In genomic region chr6:144912474-144912873, GRCh38 we compare ENCODE assay signal across 11 cellular contexts.
DNase-seq lines count a peak whose midpoint lies in the region; ATAC-seq, FAIRE-seq and TF ChIP-seq lines count a peak whose summit lies in the region.
"Had no signal": no experiment of that assay in that cellular context is flagged by ENCODE, and none has a peak within 500 bp of the region (broad histone marks: within the 10 kb centered on the region; RNA-seq: fewer than 3 reads in every experiment).

No MANE protein-coding gene starts in this region.

- TF ChIP-seq POLR2A in endothelial cell of umbilical vein (IDR thresholded peaks at IDR 0.05; ENCODE audit: low read depth, low read length) (no peak), Peyer's patch (IDR thresholded peaks at IDR 0.05) (no peak)

- no peaks in the 10 kb centered on the region for H3K4me1 Mint-ChIP-seq in neural progenitor cell

- no peaks in the 10 kb centered on the region for H3K36me3 ChIP-seq in PC-3 (ENCODE audit: low read depth, low read length)
- no peaks in the 10 kb centered on the region for H3K36me3 ChIP-seq in endothelial cell of umbilical vein (ENCODE audit: control insufficient read depth in 2 of 2, extremely low read depth in 1 of 2, insufficient read depth in 2 of 2, low read length in 2 of 2)
- H3K36me3 ChIP-seq in neural progenitor cell = no peaks in the 10 kb centered on the region
- H3K36me3 ChIP-seq in Peyer's patch = no peaks in the 10 kb centered on the region

- H3F3A ChIP-seq in PC-3 (ENCODE audit: low read length, unreplicated experiment) = no peaks in the 10 kb centered on the region
- no peaks in the 10 kb centered on the region for H3F3A ChIP-seq in neural progenitor cell (ENCODE audit: low read depth)

- intact Hi-C loops in PC-3 (cut with micrococcal nuclease) (no loop called here), endothelial cell of umbilical vein (cut with micrococcal nuclease) (no loop called here)

- no peaks in the 10 kb centered on the region for H3K9me2 ChIP-seq in PC-3 (replicated peaks; ENCODE audit: low read length)

- peak; percentile 89 for DNase-seq in EH (ENCODE audit: low read depth)
- DNase-seq in PC-3 = peak; percentile 71
- DNase-seq in endothelial cell of umbilical vein (ENCODE audit: low read depth, low spot score) = peak; percentile 9
- DNase-seq in neural progenitor cell (ENCODE audit: low spot score) = no peak
- DNase-seq in foreskin melanocyte = no peak
- no peak for DNase-seq in DMS 273 (lab: John Stamatoyannopoulos, UW; ENCODE audit: unreplicated experiment)
- DNase-seq in NCI-H1105 (lab: John Stamatoyannopoulos, UW) = no peak
- DNase-seq in Peyer's patch = no peak
- DNase-seq: Kasumi-1, NCI-H69, occipital lobe had no signal

- POLR2A ChIA-PET in PC-3 (lab: Charles Lee; ENCODE audit: unreplicated experiment) = no interaction called here
- POLR2A ChIA-PET in endothelial cell of umbilical vein (lab: Charles Lee) = no interaction called here

- no peak overlapping the region for H3K4me3 Mint-ChIP-seq in neural progenitor cell

- no peak for FAIRE-seq in endothelial cell of umbilical vein (lab: Jason Lieb, UNC)

- H3K9me3 ChIP-seq in PC-3 (ENCODE audit: low read length) (no peaks in the 10 kb centered on the region), endothelial cell of umbilical vein (replicated peaks; ENCODE audit: control insufficient read depth, insufficient read depth, low read length) (no peaks in the 10 kb centered on the region), neural progenitor cell (ENCODE audit: low read depth) (no peaks in the 10 kb centered on the region), Peyer's patch (no peaks in the 10 kb centered on the region)

- H3K9me3 Mint-ChIP-seq in neural progenitor cell = no peaks in the 10 kb centered on the region

- H3K4me1 ChIP-seq in PC-3 (ENCODE audit: insufficient read depth, low read length) (peaks cover 21% of the 10 kb centered on the region), endothelial cell of umbilical vein (ENCODE audit: control insufficient read depth, extremely low read depth, insufficient read depth, low read length) (no peaks in the 10 kb centered on the region), neural progenitor cell (no peaks in the 10 kb centered on the region), Peyer's patch (no peaks in the 10 kb centered on the region)

- H2AFZ ChIP-seq in PC-3 (ENCODE audit: low read length) = no peak overlapping the region; the same call in 1 of the 2 replicates
- peak overlapping the region; percentile 57 for H2AFZ ChIP-seq in endothelial cell of umbilical vein (ENCODE audit: low read depth, low read length)
- H2AFZ ChIP-seq in neural progenitor cell (replicated peaks) = no peak overlapping the region

- H3K79me2 ChIP-seq in PC-3 (ENCODE audit: low read length) = no peaks in the 10 kb centered on the region
- no peaks in the 10 kb centered on the region for H3K79me2 ChIP-seq in endothelial cell of umbilical vein (ENCODE audit: control insufficient read depth, insufficient read depth, low read length)
- H3K79me2 ChIP-seq in neural progenitor cell (ENCODE audit: low read depth) = no peaks in the 10 kb centered on the region

- no peaks in the 10 kb centered on the region for H3K27me3 Mint-ChIP-seq in neural progenitor cell (ENCODE audit: insufficient read depth, low read depth)

- ATAC-seq in PC-3 = peak; percentile 83

- H3K27me3 ChIP-seq in PC-3 (ENCODE audit: low read length) (no peaks in the 10 kb centered on the region), endothelial cell of umbilical vein (ENCODE audit: control insufficient read depth in 2 of 2, insufficient read depth in 2 of 2, low read length in 2 of 2) (no peaks in the 10 kb centered on the region), neural progenitor cell (no peaks in the 10 kb centered on the region), Peyer's patch (no peaks in the 10 kb centered on the region)

- H3K4me3 ChIP-seq in PC-3 (ENCODE audit: low read length) = no peak overlapping the region
- H3K4me3 ChIP-seq in endothelial cell of umbilical vein (replicated peaks in 1 of 3; ENCODE audit: insufficient read depth in 1 of 3, low read depth in 1 of 3, low read length in 3 of 3) = no peak overlapping the region
- H3K4me3 ChIP-seq in neural progenitor cell = no peak overlapping the region
- H3K4me3 ChIP-seq in Peyer's patch = no peak overlapping the region

- no peak for TF ChIP-seq CTCF in PC-3 (conservative IDR thresholded peaks at IDR 0.05; ENCODE audit: low read depth, low read length)
- no peak for TF ChIP-seq CTCF in endothelial cell of umbilical vein (IDR thresholded peaks at IDR 0.05; ENCODE audit: extremely low read depth in 1 of 2, insufficient read depth in 1 of 2, low read depth in 1 of 2, low read length in 2 of 2)
- TF ChIP-seq CTCF in neural progenitor cell (IDR thresholded peaks at IDR 0.05) = no peak
- TF ChIP-seq CTCF in Peyer's patch (IDR thresholded peaks at IDR 0.05) = peak in 1 of 6 experiments; percentile 3

- H3K9ac ChIP-seq in PC-3 (ENCODE audit: low read length) (peak overlapping the region; percentile 11; the same call in 1 of the 2 replicates), endothelial cell of umbilical vein (replicated peaks; ENCODE audit: extremely low read depth, insufficient read depth, low read length) (no peak overlapping the region), neural progenitor cell (no peak overlapping the region)

- no peaks in the 10 kb centered on the region for H4K20me1 ChIP-seq in PC-3 (ENCODE audit: low read length)
- no peaks in the 10 kb centered on the region for H4K20me1 ChIP-seq in endothelial cell of umbilical vein (replicated peaks; ENCODE audit: control insufficient read depth, extremely low read depth, insufficient read depth, low read length)
- H4K20me1 ChIP-seq in neural progenitor cell (ENCODE audit: low read depth) = no peaks in the 10 kb centered on the region

- H3K27ac ChIP-seq in PC-3 (ENCODE audit: low read length) = peak overlapping the region; percentile 70
- H3K27ac ChIP-seq in endothelial cell of umbilical vein (ENCODE audit: insufficient read depth, low read depth, low read length) = no peak overlapping the region
- no peak overlapping the region for H3K27ac ChIP-seq in neural progenitor cell
- no peak overlapping the region for H3K27ac ChIP-seq in Peyer's patch

- H3K9me1 ChIP-seq in endothelial cell of umbilical vein (replicated peaks; ENCODE audit: control insufficient read depth, extremely low read depth, insufficient read depth, low read length) = no peaks in the 10 kb centered on the region

- peak overlapping the region; percentile 17 for H3K27ac Mint-ChIP-seq in neural progenitor cell

- CTCF ChIA-PET in PC-3 (lab: Charles Lee) = interaction anchor here (0.7 to 0.8 kb wide), 2 partner anchors 32 to 264 kb away, joined by 3 to 5 read pairs; no protein-coding TSS in a partner anchor
- CTCF ChIA-PET in endothelial cell of umbilical vein (lab: Charles Lee) = interaction anchor here (0.7 to 1.4 kb wide), 4 partner anchors 9 to 81 kb away, joined by 3 to 6 read pairs (median 4); no protein-coding TSS in a partner anchor

- H3K4me2 ChIP-seq in PC-3 (ENCODE audit: low read length) = peak overlapping the region; percentile 64
- no peak overlapping the region for H3K4me2 ChIP-seq in endothelial cell of umbilical vein (ENCODE audit: insufficient read depth, low read length)
- no peak overlapping the region for H3K4me2 ChIP-seq in neural progenitor cell

- no peaks in the 10 kb centered on the region for H3K36me3 Mint-ChIP-seq in neural progenitor cell

- BruUV-seq in PC-3 (replicated peaks; lab: Mats Ljungman, UMichigan) (no TSS peak), endothelial cell of umbilical vein (replicated peaks; lab: Mats Ljungman, UMichigan) (no TSS peak)

- dilution Hi-C loops in endothelial cell of umbilical vein (cut with MboI; ENCODE audit: extremely low pct_ligation_motif_present, low sequenced_read_pairs) = no loop called here

TF ChIP-seq in endothelial cell of umbilical vein, 7 proteins besides CTCF, POLR2A, EP300 and RAD21:
- TF ChIP-seq MYC (IDR thresholded peaks at IDR 0.05; ENCODE audit: low read depth, low read length) (no peak), JUN (IDR thresholded peaks at IDR 0.05; ENCODE audit: borderline replicate concordance, insufficient read depth, insufficient read length, low read depth) (no peak), POLR2AphosphoS5 (IDR thresholded peaks at IDR 0.05; ENCODE audit: insufficient read depth, low read depth, low read length) (no peak), EZH2 (IDR thresholded peaks at IDR 0.05; ENCODE audit: borderline replicate concordance, low read depth, low read length, severe bottlenecking) (no peak), MAX (IDR thresholded peaks at IDR 0.05; ENCODE audit: insufficient read depth, insufficient read length) (no peak), FOS (IDR thresholded peaks at IDR 0.05; ENCODE audit: borderline replicate concordance, insufficient read depth, low read length) (no peak), GATA2 (IDR thresholded peaks at IDR 0.05; ENCODE audit: insufficient read depth, insufficient read length, low read depth, low read length) (no peak)

Comparison
In these comparisons a context has a peak if more than half of its experiments do, and no peak if none do; other contexts are left out.
1. DNase-seq: peak in EH (single experiment), PC-3 (single experiment) and endothelial cell of umbilical vein (single experiment); none in neural progenitor cell (single experiment), foreskin melanocyte (single experiment), DMS 273 (single experiment), NCI-H1105 (single experiment) and Peyer's patch (0 of 3).